25 cellular contexts compared by ENCODE assay signal in the genomic region with DNA sequence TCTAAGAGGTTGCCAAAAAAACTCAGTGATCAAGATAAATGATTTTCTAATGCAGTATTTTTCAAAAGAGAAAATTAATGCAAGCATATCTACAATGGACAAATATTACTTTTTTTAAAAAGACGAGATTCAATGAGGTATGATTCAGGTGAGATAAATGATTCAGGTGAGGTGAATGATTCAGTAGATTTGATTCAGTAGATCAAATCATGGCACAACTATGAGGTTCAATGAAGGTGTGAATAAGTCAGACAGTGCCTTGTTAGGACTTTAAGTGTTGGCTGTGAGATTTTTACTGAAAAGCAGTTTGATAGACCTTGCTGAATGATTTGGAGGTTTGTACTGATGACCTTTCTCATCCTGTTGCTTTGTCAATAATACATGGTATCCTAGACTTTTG.
"Had no signal": no experiment of that assay in that cellular context is flagged by ENCODE, and none has a peak within 500 bp of the region (broad histone marks: within the 10 kb centered on the region; RNA-seq: fewer than 3 reads in every experiment).

No MANE protein-coding gene starts in this region.

- H3K4me1 ChIP-seq: Peyer's patch, SJSA1 had no signal

- H3K27me3 ChIP-seq: Peyer's patch, SJSA1 had no signal

- H3K27ac ChIP-seq: Peyer's patch, SJSA1 had no signal

- DNase-seq: Karpas-422, KG1, NCI-H1048, NCI-H1092 treated with DMSO at 0.1 percent for 48 hours, NCI-H1105 treated with DMSO at 0.1 percent for 48 hours, NCI-H1436, NCI-H146, NCI-H1694, NCI-H187, NCI-H1930, NCI-H2081 treated with DMSO at 0.1 percent for 48 hours, NCI-H2171, NCI-H226, NCI-H446 treated with DMSO at 0.1 percent for 48 hours, NCI-H510A, NCI-H524, NCI-H526, NCI-H748 treated with DMSO at 0.1 percent for 48 hours, NCI-H82, Peyer's patch, Right ventricle myocardium superior, SHP77 treated with DMSO at 0.1 percent for 48 hours, SK-N-SH, SW 1271 had no signal

- H3K36me3 ChIP-seq: Peyer's patch, SJSA1 had no signal

- H3K9me2 ChIP-seq: SK-N-SH had no signal

- H3K4me3 ChIP-seq: Peyer's patch, SJSA1 had no signal

- H3K4me2 ChIP-seq: SK-N-SH had no signal

- H3K9me3 ChIP-seq: Peyer's patch, SJSA1, SK-N-SH had no signal

- H3K9ac ChIP-seq: SK-N-SH had no signal
